ENCODE assay signal across 9 cellular contexts in the genomic region with DNA sequence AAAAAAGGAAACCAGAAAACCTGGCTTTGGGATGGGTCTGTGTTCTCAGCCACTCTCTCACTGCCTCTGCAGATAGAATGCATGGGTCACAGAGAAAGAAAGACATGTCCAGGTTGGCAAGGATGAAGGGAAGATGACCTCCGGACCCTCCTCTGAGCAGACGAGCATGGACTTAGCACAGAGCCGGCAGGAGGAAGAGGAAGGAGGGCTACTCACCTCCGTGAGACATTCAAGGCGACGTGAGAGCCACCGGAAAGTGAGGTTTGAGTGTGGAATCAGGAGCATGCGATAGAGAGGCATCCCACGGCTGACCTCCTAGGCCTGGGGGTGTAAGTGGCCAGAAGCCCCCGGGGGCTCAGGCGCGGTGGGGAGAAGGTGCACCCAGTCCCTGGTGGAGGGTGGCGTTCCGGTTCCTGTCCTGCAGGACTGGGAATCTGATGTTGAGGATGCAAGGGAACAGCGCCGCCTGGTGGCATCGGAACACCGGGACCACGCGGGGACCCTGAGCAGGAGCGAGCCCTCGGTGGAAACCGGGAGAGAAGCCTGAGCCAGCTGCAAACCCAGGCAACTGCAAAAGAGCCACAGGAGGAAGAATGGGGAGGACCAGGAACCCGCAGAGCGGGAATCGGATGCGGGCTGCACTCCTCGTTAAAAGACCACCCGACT. TPM values are rescaled to one million over a fixed set of nuclear protein-coding genes. Genes with fewer than 3 reads are reported as not detected.
"Had no signal": no experiment of that assay in that cellular context is flagged by ENCODE, and none has a peak within 500 bp of the region (broad histone marks: within the 10 kb centered on the region; RNA-seq: fewer than 3 reads in every experiment).

No MANE protein-coding gene starts in this region.

RNA-seq across cellular contexts. Expression of a gene that starts 37.8 kb away (rescaled TPM):
- total RNA-seq: activated B cell treated with CpG ODN at 0.5 μM for 24 hours; activated CD4-positive, alpha-beta memory T cell treated with anti-CD3 and anti-CD28 coated beads for 36 hours; activated CD4-positive, alpha-beta T cell treated with anti-CD3 and anti-CD28 coated beads, Interleukin-2, amount 10 ng/mL, durations not matched to agents 7 days and 5 days; activated naive CD4-positive, alpha-beta T cell treated with anti-CD3 and anti-CD28 coated beads for 36 hours; activated naive CD8-positive, alpha-beta T cell treated with anti-CD3 and anti-CD28 coated beads for 36 hours; activated T-cell treated with anti-CD3 and anti-CD28 coated beads, Interleukin-2, amount 50 U/mL, for 4 hours; SK-MEL-5; T-helper 17 cell had no signal

RNA-seq across cellular contexts. Expression of a gene that starts 50.2 kb away (rescaled TPM):
- total RNA-seq: activated B cell treated with CpG ODN at 0.5 μM for 24 hours; activated CD4-positive, alpha-beta memory T cell treated with anti-CD3 and anti-CD28 coated beads for 36 hours; activated CD4-positive, alpha-beta T cell treated with anti-CD3 and anti-CD28 coated beads, Interleukin-2, amount 10 ng/mL, durations not matched to agents 7 days and 5 days; activated naive CD4-positive, alpha-beta T cell treated with anti-CD3 and anti-CD28 coated beads for 36 hours; activated naive CD8-positive, alpha-beta T cell treated with anti-CD3 and anti-CD28 coated beads for 36 hours; activated T-cell treated with anti-CD3 and anti-CD28 coated beads, Interleukin-2, amount 50 U/mL, for 4 hours; NCI-H460; SK-MEL-5; T-helper 17 cell had no signal
